In genomic region chr20:2326046-2326445, GRCh38 we compare ENCODE assay signal across 11 cellular contexts. TPM values are rescaled to one million over a fixed set of nuclear protein-coding genes. Genes with fewer than 3 reads are reported as not detected.
"Had no signal": no experiment of that assay in that cellular context is flagged by ENCODE, and none has a peak within 500 bp of the region (broad histone marks: within the 10 kb centered on the region; RNA-seq: fewer than 3 reads in every experiment).

No MANE protein-coding gene starts in this region.

- H3K4me3 ChIP-seq: GM23248, HAP-1 had no signal

- ATAC-seq: HCT116, HepG2 had no signal

- H3K4me1 ChIP-seq: HAP-1 had no signal

- H2AFZ ChIP-seq: GM23248 had no signal

- H3K9me3 Mint-ChIP-seq: HFFc6, IgD-negative memory B cell had no signal

- H3K9me3 ChIP-seq: HAP-1 had no signal

- DNase-seq: GM23248, GOT3, H7, HFFc6 had no signal

- H3K36me3 Mint-ChIP-seq: IgD-negative memory B cell had no signal

- H3K9ac ChIP-seq: GM23248 had no signal

- H3K4me1 Mint-ChIP-seq: IgD-negative memory B cell had no signal

- H3K27ac ChIP-seq: GM23248, HL-60 had no signal

- H3K36me3 ChIP-seq: HAP-1 had no signal

- H3K27ac Mint-ChIP-seq: HFFc6, IgD-negative memory B cell had no signal

- H3K4me3 Mint-ChIP-seq: HFFc6, IgD-negative memory B cell had no signal

RNA-seq across cellular contexts. Expression of gene TGM3, which starts 30.2 kb away (rescaled TPM):
- total RNA-seq: H4, HepG2, HT1080 had no signal

RNA-seq across cellular contexts. Expression of gene TGM6, which starts 54.7 kb away (rescaled TPM):
- total RNA-seq: GM23248, H4, H7, HepG2, HFFc6, HT1080 had no signal
